ENCODE assay signal across 13 cellular contexts in genomic region chr3:105844713-105845112, GRCh38. TPM values are rescaled to one million over a fixed set of nuclear protein-coding genes. Genes with fewer than 3 reads are reported as not detected.
A peak's percentile ranks its signal among the peaks of the same experiment; 100 is the strongest.
DNase-seq lines count a peak whose midpoint lies in the region; ATAC-seq and TF ChIP-seq lines count a peak whose summit lies in the region.
"Had no signal": no experiment of that assay in that cellular context is flagged by ENCODE, and none has a peak within 500 bp of the region (broad histone marks: within the 10 kb centered on the region; RNA-seq: fewer than 3 reads in every experiment).

No MANE protein-coding gene starts in this region.

- no peak overlapping the region for H2AK5ac ChIP-seq in mesenchymal stem cell (ENCODE audit: low read length, severe bottlenecking)

- H2BK5ac ChIP-seq in mesenchymal stem cell (ENCODE audit: low read depth, low read length, poor library complexity, severe bottlenecking): no peak overlapping the region

- H4K91ac ChIP-seq in mesenchymal stem cell (ENCODE audit: low read length): no peak overlapping the region

- H2BK12ac ChIP-seq in mesenchymal stem cell (ENCODE audit: low read length in 2 of 2): no peak overlapping the region

- no peaks in the 10 kb centered on the region for H3K9me2 ChIP-seq in GM23248 (ENCODE audit: insufficient read depth)

- H2BK15ac ChIP-seq in mesenchymal stem cell (ENCODE audit: low read depth, poor library complexity, severe bottlenecking): no peak overlapping the region

- H2BK120ac ChIP-seq in mesenchymal stem cell (ENCODE audit: low read depth, low read length): no peak overlapping the region

- H3F3A ChIP-seq in GM23248 (ENCODE audit: insufficient read depth): peaks cover 41% of the 10 kb centered on the region

- in situ Hi-C loops in GM23248 (cut with MboI): no loop called here

- DNase-seq in CD8-positive, alpha-beta T cell: no peak
- DNase-seq in GM23248 (no peak), mesenchymal stem cell (peak; percentile 28), Kasumi-1 (lab: John Stamatoyannopoulos, UW) (no peak), nephron progenitor cell (no peak), T1000 (lab: John Stamatoyannopoulos, UW) (no peak)
- no peak for DNase-seq in activated naive CD8-positive, alpha-beta T cell treated with anti-CD3 and anti-CD28 coated beads for 36 hours
- DNase-seq: DMS 273 treated with DMSO at 0.1 percent for 48 hours, MV-4-11, NCI-H1436, NCI-H524 had no signal

- H3K9ac ChIP-seq in GM23248 (peak overlapping the region; percentile 8; the same call in 1 of the 2 replicates), mesenchymal stem cell (ENCODE audit: low read length) (no peak overlapping the region)

- no peaks in the 10 kb centered on the region for H3K36me3 ChIP-seq in CD8-positive, alpha-beta T cell (ENCODE audit: insufficient read depth, low read length)
- peaks cover 29% of the 10 kb centered on the region for H3K36me3 ChIP-seq in GM23248 (ENCODE audit: low read depth)
- peaks cover 0 to 68% of the 10 kb centered on the region in 2 experiments for H3K36me3 ChIP-seq in mesenchymal stem cell (ENCODE audit: control insufficient read depth in 1 of 2, insufficient read depth in 2 of 2, low read depth in 1 of 2, low read length in 2 of 2)
- H3K36me3 ChIP-seq: SJSA1 had no signal

- H3K27me3 Mint-ChIP-seq in CD8-positive, alpha-beta T cell (ENCODE audit: low read depth): no peaks in the 10 kb centered on the region
- no peaks in the 10 kb centered on the region for H3K27me3 Mint-ChIP-seq in activated naive CD8-positive, alpha-beta T cell treated with anti-CD3 and anti-CD28 coated beads for 36 hours
- H3K27me3 Mint-ChIP-seq in nephron progenitor cell (ENCODE audit: low read depth, poor library complexity): no peaks in the 10 kb centered on the region

- H3K79me1 ChIP-seq in mesenchymal stem cell (replicated peaks; ENCODE audit: low read length, poor library complexity, severe bottlenecking): peaks cover 10% of the 10 kb centered on the region

- H3K9me3 ChIP-seq in CD8-positive, alpha-beta T cell (ENCODE audit: low read length): no peaks in the 10 kb centered on the region
- H3K9me3 ChIP-seq in GM23248 (ENCODE audit: low read depth): no peaks in the 10 kb centered on the region
- H3K9me3 ChIP-seq in mesenchymal stem cell (ENCODE audit: control insufficient read depth, low read length): no peaks in the 10 kb centered on the region
- H3K9me3 ChIP-seq: SJSA1 had no signal

- H2AFZ ChIP-seq in GM23248: no peak overlapping the region
- no peak overlapping the region for H2AFZ ChIP-seq in mesenchymal stem cell (ENCODE audit: low read depth, low read length)

- no peaks in the 10 kb centered on the region for H3K9me3 Mint-ChIP-seq in CD8-positive, alpha-beta T cell
- H3K9me3 Mint-ChIP-seq in activated naive CD8-positive, alpha-beta T cell treated with anti-CD3 and anti-CD28 coated beads for 36 hours: peaks cover 2% of the 10 kb centered on the region
- no peaks in the 10 kb centered on the region for H3K9me3 Mint-ChIP-seq in nephron progenitor cell

- peaks cover 61% of the 10 kb centered on the region for H3K4me1 Mint-ChIP-seq in CD8-positive, alpha-beta T cell (ENCODE audit: low read depth)
- peaks cover 59% of the 10 kb centered on the region for H3K4me1 Mint-ChIP-seq in activated naive CD8-positive, alpha-beta T cell treated with anti-CD3 and anti-CD28 coated beads for 36 hours
- H3K4me1 Mint-ChIP-seq in nephron progenitor cell: peaks cover 36% of the 10 kb centered on the region

- CTCF ChIA-PET in CD8-positive, alpha-beta T cell (lab: Charles Lee): no interaction called here

- no peak overlapping the region for H3K14ac ChIP-seq in mesenchymal stem cell (ENCODE audit: low read length in 2 of 2)

- peaks cover 47% of the 10 kb centered on the region for H3K4me1 ChIP-seq in CD8-positive, alpha-beta T cell (ENCODE audit: insufficient read depth, low read length)
- H3K4me1 ChIP-seq in GM23248 (ENCODE audit: insufficient read depth) (peaks cover 46% of the 10 kb centered on the region), mesenchymal stem cell (ENCODE audit: control insufficient read depth, insufficient read depth, low read depth, low read length) (no peaks in the 10 kb centered on the region)
- H3K4me1 ChIP-seq: SJSA1 had no signal

- H3K4me2 ChIP-seq in GM23248 (ENCODE audit: unreplicated experiment): peak overlapping the region; percentile 8
- H3K4me2 ChIP-seq in mesenchymal stem cell (ENCODE audit: low read length, poor library complexity, severe bottlenecking): no peak overlapping the region

- intact Hi-C loops in CD8-positive, alpha-beta T cell (cut with DNase I, micrococcal nuclease): loop anchor here in 1 of 2 experiments (2.0 to 5.0 kb wide), 2 partner anchors 14 to 152 kb away; no protein-coding TSS in a partner anchor

- H3K27ac Mint-ChIP-seq in CD8-positive, alpha-beta T cell: peak overlapping the region; percentile 38
- peak overlapping the region; percentile 20 for H3K27ac Mint-ChIP-seq in activated naive CD8-positive, alpha-beta T cell treated with anti-CD3 and anti-CD28 coated beads for 36 hours
- no peak overlapping the region for H3K27ac Mint-ChIP-seq in nephron progenitor cell

- H3K36me3 Mint-ChIP-seq in CD8-positive, alpha-beta T cell: peaks cover 49% of the 10 kb centered on the region
- H3K36me3 Mint-ChIP-seq in activated naive CD8-positive, alpha-beta T cell treated with anti-CD3 and anti-CD28 coated beads for 36 hours: peaks cover 60% of the 10 kb centered on the region
- peaks cover 26% of the 10 kb centered on the region for H3K36me3 Mint-ChIP-seq in nephron progenitor cell (ENCODE audit: low read depth)

- H3K4me3 Mint-ChIP-seq in CD8-positive, alpha-beta T cell: no peak overlapping the region
- H3K4me3 Mint-ChIP-seq in activated naive CD8-positive, alpha-beta T cell treated with anti-CD3 and anti-CD28 coated beads for 36 hours: no peak overlapping the region
- no peak overlapping the region for H3K4me3 Mint-ChIP-seq in nephron progenitor cell

- TF ChIP-seq CTCF in CD8-positive, alpha-beta T cell (IDR thresholded peaks at IDR 0.05): no peak
- TF ChIP-seq CTCF in nephron progenitor cell (IDR thresholded peaks at IDR 0.05): no peak

- no peak overlapping the region for H3K4ac ChIP-seq in mesenchymal stem cell (ENCODE audit: low read depth in 1 of 2, low read length in 2 of 2)

- peaks cover 100% of the 10 kb centered on the region for H3K79me2 ChIP-seq in GM23248 (ENCODE audit: insufficient read depth)

- POLR2A ChIA-PET in CD8-positive, alpha-beta T cell (lab: Charles Lee): interaction anchor here (0.9 kb wide), 1 partner anchor 25 kb away, joined by 3 read pairs; the partner anchor contains the start of gene CBLB

- H3K27me3 ChIP-seq in CD8-positive, alpha-beta T cell (ENCODE audit: insufficient read depth, low read length): no peaks in the 10 kb centered on the region
- H3K27me3 ChIP-seq in GM23248 (replicated peaks; ENCODE audit: insufficient read depth) (no peaks in the 10 kb centered on the region), mesenchymal stem cell (ENCODE audit: control insufficient read depth in 1 of 2, insufficient read depth in 1 of 2, low read length in 2 of 2) (no peaks in the 10 kb centered on the region)
- H3K27me3 ChIP-seq: SJSA1 had no signal

- no peak overlapping the region for H4K8ac ChIP-seq in mesenchymal stem cell (ENCODE audit: low read length)

- no peak overlapping the region for H3K18ac ChIP-seq in mesenchymal stem cell (ENCODE audit: low read depth in 1 of 2, low read length in 2 of 2)

- no peak for ATAC-seq in CD8-positive, alpha-beta T cell
- ATAC-seq in GM18861 (IDR thresholded peaks at IDR 0.05; ENCODE audit: unreplicated experiment): no peak

- H3K23ac ChIP-seq in mesenchymal stem cell (ENCODE audit: low read length in 2 of 2): no peak overlapping the region

- H4K20me1 ChIP-seq in GM23248 (ENCODE audit: insufficient read depth): no peaks in the 10 kb centered on the region

- no peak overlapping the region for H3K4me3 ChIP-seq in CD8-positive, alpha-beta T cell (ENCODE audit: low read depth, low read length)
- no peak overlapping the region for H3K4me3 ChIP-seq in GM23248
- H3K4me3 ChIP-seq in mesenchymal stem cell (ENCODE audit: insufficient read depth in 1 of 2, low read depth in 1 of 2, low read length in 2 of 2): no peak overlapping the region
- H3K4me3 ChIP-seq: SJSA1 had no signal

- no peak overlapping the region for H3K27ac ChIP-seq in CD8-positive, alpha-beta T cell (ENCODE audit: low read depth, low read length)
- H3K27ac ChIP-seq in GM23248: peak overlapping the region; percentile 10; the same call in 1 of the 2 replicates
- H3K27ac ChIP-seq in mesenchymal stem cell (ENCODE audit: low read length, poor library complexity, severe bottlenecking): no peak overlapping the region
- H3K27ac ChIP-seq: SJSA1 had no signal

RNA-seq across cellular contexts. Expression of gene CBLB, which starts 24.1 kb away (rescaled TPM):
- total RNA-seq in CD8-positive, alpha-beta T cell: 100 to 1,000 TPM; 133 to 140 TPM
- 36.6 and 60.7 TPM in 2 replicates for total RNA-seq in GM23248 (2014; rRNA removed; shearing (Covaris generic))
- polyA plus RNA-seq in GM23248 (2016; fragmentation: Nextera tagmentation; extraction: Ambion mirVana): 36.4 and 41.9 TPM in 2 replicates
- 10 to 100 TPM; 95.1 to 97.3 TPM for total RNA-seq in activated naive CD8-positive, alpha-beta T cell treated with anti-CD3 and anti-CD28 coated beads for 36 hours
- 19.3 TPM for polyA plus RNA-seq in mesenchymal stem cell (2013, experiment 1 of 2)
- polyA plus RNA-seq in mesenchymal stem cell (2013, experiment 2 of 2): 16.9 TPM
